In genomic region chr7:42686594-42687156, GRCh38 we compare ENCODE assay signal across 15 cellular contexts.
A peak's percentile ranks its signal among the peaks of the same experiment; 100 is the strongest.
DNase-seq lines count a peak whose midpoint lies in the region; ATAC-seq and TF ChIP-seq lines count a peak whose summit lies in the region.
"Had no signal": no experiment of that assay in that cellular context is flagged by ENCODE, and none has a peak within 500 bp of the region (broad histone marks: within the 10 kb centered on the region; RNA-seq: fewer than 3 reads in every experiment).

No MANE protein-coding gene starts in this region.

- intact Hi-C loops in CD4-positive, alpha-beta T cell (cut with DNase I, micrococcal nuclease) = no loop called here

- peaks cover 21% of the 10 kb centered on the region; the same call in 1 of the 2 replicates for H3K27me3 ChIP-seq in HUES6 (ENCODE audit: control insufficient read depth, insufficient read depth, low read length)
- no peaks in the 10 kb centered on the region for H3K27me3 ChIP-seq in stomach smooth muscle (ENCODE audit: control insufficient read depth in 1 of 2, insufficient read depth in 2 of 2, low read length in 2 of 2)
- H3K27me3 ChIP-seq in CD4-positive, alpha-beta T cell (ENCODE audit: control insufficient read depth, insufficient read depth, low read length) = peaks cover 6% of the 10 kb centered on the region

- no peak overlapping the region for H3K4me3 Mint-ChIP-seq in mesothelial cell of epicardium
- no peak overlapping the region for H3K4me3 Mint-ChIP-seq in CD4-positive, alpha-beta T cell
- H3K4me3 Mint-ChIP-seq: CD8-positive, alpha-beta memory T cell had no signal

- H3K4me1 ChIP-seq in HUES6 (ENCODE audit: control insufficient read depth, insufficient read depth, low read length) (peaks cover 37% of the 10 kb centered on the region), stomach smooth muscle (ENCODE audit: control insufficient read depth, insufficient read depth, low read length) (peaks cover 18% of the 10 kb centered on the region)

- H3K4me3 ChIP-seq in HUES6 (ENCODE audit: low read depth, low read length) (peak overlapping the region; percentile 33; the same call in 1 of the 2 replicates), stomach smooth muscle (ENCODE audit: low read length in 2 of 2) (peak overlapping the region in 1 of 2 donors; percentile 36)
- H3K4me3 ChIP-seq: GM23248 had no signal

- H3K36me3 ChIP-seq in HUES6 (ENCODE audit: control insufficient read depth, insufficient read depth, low read length) = no peaks in the 10 kb centered on the region
- H3K36me3 ChIP-seq in stomach smooth muscle (ENCODE audit: control insufficient read depth in 2 of 2, insufficient read depth in 2 of 2, low read length in 2 of 2) = no peaks in the 10 kb centered on the region

- H3K27me3 Mint-ChIP-seq in mesothelial cell of epicardium (ENCODE audit: low read depth) = no peaks in the 10 kb centered on the region
- peaks cover 4% of the 10 kb centered on the region for H3K27me3 Mint-ChIP-seq in CD4-positive, alpha-beta T cell

- H3K36me3 Mint-ChIP-seq in mesothelial cell of epicardium = no peaks in the 10 kb centered on the region
- no peaks in the 10 kb centered on the region for H3K36me3 Mint-ChIP-seq in CD4-positive, alpha-beta T cell (ENCODE audit: low read depth)
- H3K36me3 Mint-ChIP-seq: CD8-positive, alpha-beta memory T cell had no signal

- ATAC-seq in CD4-positive, alpha-beta T cell (ENCODE audit: poor library complexity) = no peak

- in situ Hi-C loops in KBM-7 (cut with MboI; ENCODE audit: low pct_unique_long_range_greater_than_20kb, low sequenced_read_pairs) = no loop called here

- peak overlapping the region; percentile 94 for H3K27ac Mint-ChIP-seq in mesothelial cell of epicardium
- no peak overlapping the region for H3K27ac Mint-ChIP-seq in CD4-positive, alpha-beta T cell
- H3K27ac Mint-ChIP-seq: CD8-positive, alpha-beta memory T cell had no signal

- H3K27ac ChIP-seq in HUES6 (ENCODE audit: low read depth, low read length) (peak overlapping the region; percentile 79; the same call in 1 of the 2 replicates), stomach smooth muscle (ENCODE audit: low read length) (peak overlapping the region; percentile 42)
- H3K27ac ChIP-seq in CD4-positive, alpha-beta T cell (ENCODE audit: low read depth, low read length) = no peak overlapping the region
- H3K27ac ChIP-seq: GM23248 had no signal

- H3K9me3 Mint-ChIP-seq in mesothelial cell of epicardium = peaks cover 7% of the 10 kb centered on the region
- no peaks in the 10 kb centered on the region for H3K9me3 Mint-ChIP-seq in CD4-positive, alpha-beta T cell

- H3K9me3 ChIP-seq in HUES6 (ENCODE audit: control insufficient read depth, insufficient read depth, low read depth, low read length) (no peaks in the 10 kb centered on the region; the same call in 1 of the 2 replicates), stomach smooth muscle (ENCODE audit: control insufficient read depth in 2 of 2, low read length in 2 of 2) (no peaks in the 10 kb centered on the region)
- H3K9me3 ChIP-seq in CD4-positive, alpha-beta T cell (ENCODE audit: control insufficient read depth, low read length) = no peaks in the 10 kb centered on the region

- POLR2A ChIA-PET in CD4-positive, alpha-beta T cell (lab: Charles Lee) = no interaction called here

- TF ChIP-seq CTCF in mesothelial cell of epicardium (IDR thresholded peaks at IDR 0.05; ENCODE audit: unreplicated experiment) = no peak
- no peak for TF ChIP-seq CTCF in CD4-positive, alpha-beta T cell (IDR thresholded peaks at IDR 0.05)

- DNase-seq in iPS DF 19.7 (ENCODE audit: low read depth, low spot score) = peak; percentile 64
- no peak for DNase-seq in mesothelial cell of epicardium (ENCODE audit: low spot score in 2 of 2, unreplicated experiment in 2 of 2)
- DNase-seq in KBM-7 = no peak
- DNase-seq in AML-193 (lab: John Stamatoyannopoulos, UW) = no peak
- DNase-seq in CD4-positive, alpha-beta T cell = no peak
- no peak for DNase-seq in NAMALWA (ENCODE audit: low spot score)
- DNase-seq: CD8-positive, alpha-beta memory T cell; GM23248; Karpas-422; NCI-H1417; NCI-H2029 treated with DMSO at 0.1 percent for 48 hours; NCI-H510A; SHP77 had no signal

- CTCF ChIA-PET in CD4-positive, alpha-beta T cell (lab: Charles Lee) = no interaction called here

- peaks cover 56% of the 10 kb centered on the region for H3K4me1 Mint-ChIP-seq in mesothelial cell of epicardium
- H3K4me1 Mint-ChIP-seq in CD4-positive, alpha-beta T cell (ENCODE audit: low read depth) = no peaks in the 10 kb centered on the region
- H3K4me1 Mint-ChIP-seq: CD8-positive, alpha-beta memory T cell had no signal

- H3K9ac ChIP-seq in HUES6 (ENCODE audit: low read length) (peak overlapping the region; percentile 50), stomach smooth muscle (ENCODE audit: low read length in 2 of 2) (no peak overlapping the region)
- H3K9ac ChIP-seq: GM23248 had no signal
